Comparison of ENCODE assay signal across 17 cellular contexts in the genomic region with DNA sequence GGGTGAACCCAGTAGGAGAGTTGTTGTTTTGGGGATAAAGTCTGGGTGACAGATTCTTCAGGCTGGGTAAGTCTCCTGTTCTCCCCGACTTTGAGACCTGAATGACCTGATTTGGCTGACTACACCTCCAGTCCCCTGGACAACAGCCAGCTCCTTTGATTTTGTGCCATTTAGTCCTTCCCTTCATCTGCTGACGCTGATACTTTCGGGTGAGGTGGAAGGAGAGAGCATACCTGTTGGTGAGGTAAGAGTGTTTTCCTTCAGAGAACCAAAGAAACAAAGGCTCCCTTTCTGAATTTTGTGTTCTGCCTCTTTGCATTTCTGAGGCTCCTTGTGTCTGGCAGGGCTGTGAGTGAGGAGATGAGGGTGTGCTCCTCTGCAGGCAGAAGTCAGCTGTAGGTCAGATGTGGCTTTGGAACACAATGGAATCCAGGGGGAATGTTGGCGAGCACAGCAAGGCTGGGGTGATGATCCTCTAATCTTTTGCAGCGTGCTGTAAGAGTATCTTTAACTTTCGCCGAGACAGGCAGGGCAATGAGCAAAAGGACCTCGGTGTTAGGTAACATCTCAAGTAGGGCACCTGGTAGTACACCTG. TPM values are rescaled to one million over a fixed set of nuclear protein-coding genes. Genes with fewer than 3 reads are reported as not detected.
DNase-seq lines count a peak whose midpoint lies in the region; ATAC-seq, FAIRE-seq and TF ChIP-seq lines count a peak whose summit lies in the region.
"Had no signal": no experiment of that assay in that cellular context is flagged by ENCODE, and none has a peak within 500 bp of the region (broad histone marks: within the 10 kb centered on the region; RNA-seq: fewer than 3 reads in every experiment).

No MANE protein-coding gene starts in this region.

- POLR2A ChIA-PET in HCT116 (lab: Charles Lee), result no interaction called here

- no peaks in the 10 kb centered on the region for H3K9me2 ChIP-seq in HCT116 (ENCODE audit: insufficient read depth)

- TF ChIP-seq EP300 in suprapubic skin (IDR thresholded peaks at IDR 0.05), result no peak

- no peak overlapping the region for H2AFZ ChIP-seq in HCT116 (ENCODE audit: low read depth, low read length, poor library complexity, severe bottlenecking)

- BruUV-seq in HCT116 (replicated peaks; lab: Mats Ljungman, UMichigan), result no TSS peak

- H3K27me3 ChIP-seq in HCT116 (ENCODE audit: insufficient read depth, low read length), result no peaks in the 10 kb centered on the region
- H3K27me3 ChIP-seq in bronchial epithelial cell (ENCODE audit: control insufficient read depth, insufficient read depth, low read length), result no peaks in the 10 kb centered on the region
- H3K27me3 ChIP-seq in right atrium auricular region, result no peaks in the 10 kb centered on the region
- H3K27me3 ChIP-seq in suprapubic skin, result no peaks in the 10 kb centered on the region
- H3K27me3 ChIP-seq: uterus had no signal

- CTCF ChIA-PET in HCT116 (lab: Charles Lee), result no interaction called here

- intact Hi-C loops in HCT116 (cut with micrococcal nuclease), result no loop called here

- no peak overlapping the region for H3K27ac ChIP-seq in HCT116 (ENCODE audit: low read depth, low read length)
- H3K27ac ChIP-seq in right atrium auricular region, result peak overlapping the region; percentile 20 to 59
- H3K27ac ChIP-seq in suprapubic skin, result peak overlapping the region; percentile 63
- H3K27ac ChIP-seq: lower lobe of right lung, RWPE1, uterus had no signal

- TF ChIP-seq CTCF in HCT116 (IDR thresholded peaks at IDR 0.05 in 2 of 3, conservative IDR thresholded peaks at IDR 0.05 in 1 of 3; ENCODE audit: borderline replicate concordance in 1 of 3, insufficient read depth in 1 of 3, low read depth in 2 of 3, low read length in 2 of 3), result no peak
- no peak for TF ChIP-seq CTCF in bronchial epithelial cell (IDR thresholded peaks at IDR 0.05; ENCODE audit: insufficient read depth, low read length, severe bottlenecking)
- TF ChIP-seq CTCF in right atrium auricular region (IDR thresholded peaks at IDR 0.05), result no peak
- TF ChIP-seq CTCF in suprapubic skin (IDR thresholded peaks at IDR 0.05), result no peak

- WGBS in suprapubic skin, result 58% methylated on average over 8 of the region's 8 CpGs

- DNase-seq in HCT116 (ENCODE audit: low read depth, low spot score) (no peak), bronchial epithelial cell (ENCODE audit: low read depth) (peak; percentile 30), right atrium auricular region (ENCODE audit: low spot score) (no peak), suprapubic skin (ENCODE audit: low spot score in 2 of 2) (no peak), NCI-H526 (lab: John Stamatoyannopoulos, UW) (no peak)
- no peak for DNase-seq in stimulated activated CD4-positive, alpha-beta T cell treated with anti-CD3 and anti-CD28 coated beads, Interleukin-4, amount 100 ng/mL, for 24 hours
- no peak for DNase-seq in activated T-cell treated with anti-CD3 and anti-CD28 coated beads, Interleukin-2, amount 50 U/mL, for 1 hour
- DNase-seq: activated CD4-positive, CD25-positive, alpha-beta regulatory T cell; CD8-positive, alpha-beta T cell; EL; HCEC 1CT; lower lobe of right lung; NCI-H2081 treated with DMSO at 0.1 percent for 48 hours; T-helper 1 cell; uterus had no signal

- no peak for ATAC-seq in HCT116
- ATAC-seq: CD8-positive, alpha-beta T cell; lower lobe of right lung had no signal

- no peaks in the 10 kb centered on the region for H4K20me1 ChIP-seq in HCT116 (ENCODE audit: insufficient read depth)

- no peak for TF ChIP-seq RAD21 in HCT116 (IDR thresholded peaks at IDR 0.05; ENCODE audit: low read depth)

- no peaks in the 10 kb centered on the region for H3K79me2 ChIP-seq in HCT116 (ENCODE audit: insufficient read depth, low read length)

- TF ChIP-seq POLR2A in HCT116 (IDR thresholded peaks at IDR 0.05; ENCODE audit: borderline replicate concordance, extremely low read depth, insufficient read depth, insufficient read length), result no peak
- no peak for TF ChIP-seq POLR2A in suprapubic skin (IDR thresholded peaks at IDR 0.05)

- no peaks in the 10 kb centered on the region for H3K9me3 ChIP-seq in HCT116 (ENCODE audit: control insufficient read depth in 1 of 2, insufficient read depth in 1 of 2, low read depth in 1 of 2, low read length in 2 of 2)
- no peaks in the 10 kb centered on the region for H3K9me3 ChIP-seq in right atrium auricular region
- H3K9me3 ChIP-seq in suprapubic skin, result no peaks in the 10 kb centered on the region
- H3K9me3 ChIP-seq: lower lobe of right lung, uterus had no signal

- RAD21 ChIA-PET in HCT116 (lab: Charles Lee; ENCODE audit: low non-redundant PET in 1 of 2, low total read pairs in 2 of 2, uncharacterized antibody in 2 of 2, unreplicated experiment in 2 of 2), result no interaction called here

- H3K4me2 ChIP-seq in HCT116 (ENCODE audit: low read length), result peak overlapping the region; percentile 3; the same call in 1 of the 2 replicates

- H3K36me3 ChIP-seq in HCT116 (ENCODE audit: control insufficient read depth in 1 of 2, insufficient read depth in 2 of 2, low read length in 2 of 2) (no peaks in the 10 kb centered on the region), bronchial epithelial cell (ENCODE audit: control insufficient read depth, insufficient read depth, low read length) (no peaks in the 10 kb centered on the region), right atrium auricular region (no peaks in the 10 kb centered on the region), suprapubic skin (no peaks in the 10 kb centered on the region)
- H3K36me3 ChIP-seq: uterus had no signal

- peaks cover 15 to 37% of the 10 kb centered on the region in 2 experiments; a peak in 3 of 4 replicates for H3K4me1 ChIP-seq in HCT116 (ENCODE audit: control insufficient read depth in 1 of 2, insufficient read depth in 2 of 2, low read length in 2 of 2)
- peaks cover 0 to 40% of the 10 kb centered on the region in 2 donors for H3K4me1 ChIP-seq in right atrium auricular region
- peaks cover 55% of the 10 kb centered on the region for H3K4me1 ChIP-seq in suprapubic skin

- no peak for FAIRE-seq in bronchial epithelial cell (lab: Jason Lieb, UNC)
- FAIRE-seq: colon had no signal

- H3K9ac ChIP-seq in HCT116 (ENCODE audit: low read length), result no peak overlapping the region

- H3K4me3 ChIP-seq in HCT116 (replicated peaks in 1 of 2; ENCODE audit: low read depth in 1 of 2, low read length in 2 of 2) (no peak overlapping the region), bronchial epithelial cell (ENCODE audit: low read depth, low read length) (no peak overlapping the region), right atrium auricular region (no peak overlapping the region), suprapubic skin (no peak overlapping the region)
- H3K4me3 ChIP-seq: lower lobe of right lung, uterus had no signal

TF ChIP-seq in HCT116, 20 proteins besides CTCF, POLR2A, EP300 and RAD21:
- TF ChIP-seq ZNF274 (IDR thresholded peaks at IDR 0.05; ENCODE audit: low read depth, low read length), result no peak

RNA-seq across cellular contexts. Expression of a gene that starts 12.1 kb away (rescaled TPM):
- 14.1 TPM for total RNA-seq in HCT116 (2021; ENCODE audit: unreplicated experiment)
- polyA plus RNA-seq in HCT116 (2012), result 3.7 and 5.0 TPM in 2 replicates
- 2.6 and 3.5 TPM in 2 replicates for total RNA-seq in bronchial epithelial cell
- total RNA-seq in right atrium auricular region, result 1 to 10 TPM; 6.7 TPM
- 10 to 100 TPM; 16.9 to 41.4 (median 25.1) TPM for total RNA-seq in suprapubic skin
